Comparison of ENCODE assay signal across 36 cellular contexts in genomic region chr4:2994917-2995316, GRCh38. TPM values are rescaled to one million over a fixed set of nuclear protein-coding genes. Genes with fewer than 3 reads are reported as not detected.
DNase-seq lines count a peak whose midpoint lies in the region; ATAC-seq, FAIRE-seq and TF ChIP-seq lines count a peak whose summit lies in the region.
"Had no signal": no experiment of that assay in that cellular context is flagged by ENCODE, and none has a peak within 500 bp of the region (broad histone marks: within the 10 kb centered on the region; RNA-seq: fewer than 3 reads in every experiment).

No MANE protein-coding gene starts in this region.

- TF ChIP-seq RAD21 in K562 (CRISPR knock-in tag; conservative IDR thresholded peaks at IDR 0.05 in 1 of 2, IDR thresholded peaks at IDR 0.05 in 1 of 2): no peak

- POLR2A ChIA-PET in HEK293 (lab: Yijun Ruan, JAX) (no interaction called here), K562 (lab: Yijun Ruan, JAX) (interaction anchor here (0.6 to 1.6 kb wide), 2 partner anchors 13 to 28 kb away, joined by 3 to 4 read pairs; no protein-coding TSS in a partner anchor)

- H3K4me1 Mint-ChIP-seq in chondrocyte (ENCODE audit: low read depth): no peaks in the 10 kb centered on the region
- no peaks in the 10 kb centered on the region for H3K4me1 Mint-ChIP-seq in activated T-cell treated with anti-CD3 and anti-CD28 coated beads, Interleukin-2, amount 50 U/mL, for 4 hours (ENCODE audit: low read depth)
- H3K4me1 Mint-ChIP-seq: CD14-positive monocyte; CD4-positive, alpha-beta memory T cell; CD4-positive, CD25-positive, alpha-beta regulatory T cell; CD8-positive, alpha-beta memory T cell had no signal

- in situ Hi-C loops in K562 (cut with MboI): no loop called here

- H3K4me2 ChIP-seq in K562 (ENCODE audit: insufficient read depth, low read length): no peak overlapping the region
- H3K4me2 ChIP-seq: A549; BLaER1; BLaER1 treated with 17β-estradiol and CSF1 and Interleukin-3, amounts not matched to agents 10 nM and 100 nM had no signal

- TF ChIP-seq EP300 in K562 (IDR thresholded peaks at IDR 0.05; ENCODE audit: low read length): no peak

- no peak overlapping the region for H3K4me3 ChIP-seq in HEK293 (ENCODE audit: low read depth, low read length)
- H3K4me3 ChIP-seq in K562: no peak overlapping the region
- H3K4me3 ChIP-seq in Peyer's patch: no peak overlapping the region
- H3K4me3 ChIP-seq: A549; BLaER1; BLaER1 treated with 17β-estradiol and CSF1 and Interleukin-3, amounts not matched to agents 10 nM and 100 nM had no signal

- H3K27ac ChIP-seq in HEK293 (ENCODE audit: extremely low read depth, low read depth, low read length): no peak overlapping the region
- no peak overlapping the region for H3K27ac ChIP-seq in K562 (ENCODE audit: extremely low read depth, low read depth, low read length)
- H3K27ac ChIP-seq in Peyer's patch: no peak overlapping the region
- H3K27ac ChIP-seq: 22Rv1; A549; BLaER1; BLaER1 treated with 17β-estradiol and CSF1 and Interleukin-3, amounts not matched to agents 10 nM and 100 nM; C4-2B had no signal

- intact Hi-C loops in K562 (cut with micrococcal nuclease): no loop called here

- peak overlapping the region; percentile 27 for H3K27ac Mint-ChIP-seq in chondrocyte (ENCODE audit: unreplicated experiment)
- H3K27ac Mint-ChIP-seq: B cell; CD14-positive monocyte; CD4-positive, alpha-beta memory T cell; CD4-positive, alpha-beta T cell; CD8-positive, alpha-beta T cell had no signal

- H3K4me1 ChIP-seq in HEK293 (ENCODE audit: control insufficient read depth, insufficient read depth, low read length): no peaks in the 10 kb centered on the region
- no peaks in the 10 kb centered on the region for H3K4me1 ChIP-seq in K562 (replicated peaks in 1 of 2; ENCODE audit: control insufficient read depth in 2 of 2, insufficient read depth in 2 of 2, low read length in 2 of 2)
- no peaks in the 10 kb centered on the region for H3K4me1 ChIP-seq in Peyer's patch
- H3K4me1 ChIP-seq: A549; BE2C; BLaER1; BLaER1 treated with 17β-estradiol and CSF1 and Interleukin-3, amounts not matched to agents 10 nM and 100 nM; Caco-2 had no signal

- no peaks in the 10 kb centered on the region for H3K9me1 ChIP-seq in K562 (ENCODE audit: control insufficient read depth, insufficient read depth, low read length)

- no peak for TF ChIP-seq POLR2A in GM12892 (IDR thresholded peaks at IDR 0.05; ENCODE audit: low read depth, low read length)
- TF ChIP-seq POLR2A in K562 (conservative IDR thresholded peaks at IDR 0.05): no peak
- TF ChIP-seq POLR2A in Peyer's patch (IDR thresholded peaks at IDR 0.05): no peak

- H3K9me3 ChIP-seq in HEK293 (ENCODE audit: control insufficient read depth, insufficient read depth, low read depth, low read length) (no peaks in the 10 kb centered on the region), K562 (replicated peaks; ENCODE audit: control insufficient read depth, insufficient read depth, low read depth, low read length) (no peaks in the 10 kb centered on the region), Peyer's patch (no peaks in the 10 kb centered on the region)
- H3K9me3 ChIP-seq: A549; BE2C; BLaER1; BLaER1 treated with 17β-estradiol and CSF1 and Interleukin-3, amounts not matched to agents 10 nM and 100 nM; Caco-2 had no signal

- BruUV-seq in K562 (replicated peaks; lab: Mats Ljungman, UMichigan): no TSS peak

- FAIRE-seq in GM12892 (lab: Jason Lieb, UNC): peak; percentile 27
- FAIRE-seq in K562 (lab: Jason Lieb, UNC): no peak
- FAIRE-seq: A204.1, A549, D721Med had no signal

- DNase-seq in GM12892 (ENCODE audit: insufficient read length) (no peak), K562 (ENCODE audit: extremely low read depth in 1 of 4, low spot score in 3 of 4) (no peak), chondrocyte (ENCODE audit: low spot score) (no peak), EL (no peak), Peyer's patch (no peak), glomerular visceral epithelial cell (ENCODE audit: extremely low spot score) (no peak)
- no peak for DNase-seq in activated T-cell treated with anti-CD3 and anti-CD28 coated beads, Interleukin-2, amount 50 U/mL, for 4 hours
- DNase-seq: 8988T; ACHN; AML-193; BE2C; C1 segment of cervical spinal cord; Caco-2; Calu3; CD4-positive, alpha-beta memory T cell; CD4-positive, alpha-beta T cell; CD4-positive, CD25-positive, alpha-beta regulatory T cell; CD8-positive, alpha-beta memory T cell; CD8-positive, alpha-beta T cell; COR-L47; DMS 273 treated with DMSO at 0.1 percent for 48 hours; DMS153; DMS53; DMS79; DMS79 treated with DMSO at 0.1 percent for 48 hours; DND-41 had no signal

- H3K36me3 Mint-ChIP-seq in chondrocyte (ENCODE audit: low read depth): peaks cover 1% of the 10 kb centered on the region
- H3K36me3 Mint-ChIP-seq in activated T-cell treated with anti-CD3 and anti-CD28 coated beads, Interleukin-2, amount 50 U/mL, for 4 hours (ENCODE audit: insufficient read depth): no peaks in the 10 kb centered on the region
- H3K36me3 Mint-ChIP-seq: CD14-positive monocyte; CD4-positive, alpha-beta memory T cell; CD4-positive, CD25-positive, alpha-beta regulatory T cell; CD8-positive, alpha-beta memory T cell; CD8-positive, alpha-beta T cell had no signal

- no peak for TF ChIP-seq CTCF in HEK293 (tag by site-specific recombination; IDR thresholded peaks at IDR 0.05)
- TF ChIP-seq CTCF in K562 (IDR thresholded peaks at IDR 0.05 in 2 of 3, conservative IDR thresholded peaks at IDR 0.05 in 1 of 3; ENCODE audit: insufficient read depth in 2 of 3, low read depth in 1 of 3, low read length in 3 of 3): no peak
- no peak for TF ChIP-seq CTCF in chondrocyte (IDR thresholded peaks at IDR 0.05)
- no peak for TF ChIP-seq CTCF in Peyer's patch (IDR thresholded peaks at IDR 0.05)

- CTCF ChIA-PET in HEK293 (lab: Yijun Ruan, JAX) (interaction anchor here (0.6 kb wide), 1 partner anchor 104 kb away, joined by 3 read pairs; no protein-coding TSS in a partner anchor), K562 (lab: Yijun Ruan, JAX; ENCODE audit: low intra/inter-chr PET ratio) (no interaction called here)

- ATAC-seq in K562: no peak
- no peak for ATAC-seq in activated T-cell treated with anti-CD3 and anti-CD28 coated beads, Interleukin-2, amount 50 U/mL, for 4 hours
- ATAC-seq: A549; CD8-positive, alpha-beta T cell had no signal

- H3K4me3 Mint-ChIP-seq in chondrocyte (ENCODE audit: unreplicated experiment): no peak overlapping the region
- no peak overlapping the region for H3K4me3 Mint-ChIP-seq in activated T-cell treated with anti-CD3 and anti-CD28 coated beads, Interleukin-2, amount 50 U/mL, for 4 hours
- H3K4me3 Mint-ChIP-seq: B cell; CD14-positive monocyte; CD4-positive, alpha-beta memory T cell; CD4-positive, alpha-beta T cell; CD4-positive, CD25-positive, alpha-beta regulatory T cell; CD8-positive, alpha-beta memory T cell; CD8-positive, alpha-beta T cell had no signal

- no peaks in the 10 kb centered on the region for H3K27me3 Mint-ChIP-seq in chondrocyte (ENCODE audit: low read depth)
- peaks cover 2% of the 10 kb centered on the region for H3K27me3 Mint-ChIP-seq in activated T-cell treated with anti-CD3 and anti-CD28 coated beads, Interleukin-2, amount 50 U/mL, for 4 hours (ENCODE audit: low read depth)
- H3K27me3 Mint-ChIP-seq: B cell; CD4-positive, alpha-beta T cell had no signal

- H3K36me3 ChIP-seq in HEK293 (ENCODE audit: control insufficient read depth in 2 of 2, insufficient read depth in 1 of 2, low read length in 2 of 2) (no peaks in the 10 kb centered on the region), K562 (ENCODE audit: control insufficient read depth, insufficient read depth, low read length) (no peaks in the 10 kb centered on the region), Peyer's patch (no peaks in the 10 kb centered on the region)
- H3K36me3 ChIP-seq: BE2C; BLaER1; BLaER1 treated with 17β-estradiol and CSF1 and Interleukin-3, amounts not matched to agents 10 nM and 100 nM had no signal

- peaks cover 15 to 29% of the 10 kb centered on the region in 2 experiments for H3K27me3 ChIP-seq in K562 (ENCODE audit: control insufficient read depth in 2 of 2, insufficient read depth in 2 of 2, low read length in 2 of 2)
- H3K27me3 ChIP-seq in Peyer's patch: no peaks in the 10 kb centered on the region
- H3K27me3 ChIP-seq: BE2C; BLaER1; BLaER1 treated with 17β-estradiol and CSF1 and Interleukin-3, amounts not matched to agents 10 nM and 100 nM had no signal

- H3K79me2 ChIP-seq in K562 (ENCODE audit: control insufficient read depth, insufficient read depth, low read length): no peaks in the 10 kb centered on the region

- H4K20me1 ChIP-seq in K562 (replicated peaks; ENCODE audit: control insufficient read depth, insufficient read depth, low read length): no peaks in the 10 kb centered on the region
- H4K20me1 ChIP-seq: BLaER1; BLaER1 treated with 17β-estradiol and CSF1 and Interleukin-3, amounts not matched to agents 10 nM and 100 nM had no signal

- no peak overlapping the region for H2AFZ ChIP-seq in K562 (ENCODE audit: low read depth, low read length)

- H3K9ac ChIP-seq in K562 (ENCODE audit: insufficient read depth in 1 of 2, low read depth in 2 of 2, low read length in 2 of 2): no peak overlapping the region
- H3K9ac ChIP-seq: BLaER1; BLaER1 treated with 17β-estradiol and CSF1 and Interleukin-3, amounts not matched to agents 10 nM and 100 nM had no signal

- no peaks in the 10 kb centered on the region for H3K9me3 Mint-ChIP-seq in chondrocyte (ENCODE audit: low read depth)
- H3K9me3 Mint-ChIP-seq in activated T-cell treated with anti-CD3 and anti-CD28 coated beads, Interleukin-2, amount 50 U/mL, for 4 hours: no peaks in the 10 kb centered on the region
- H3K9me3 Mint-ChIP-seq: CD14-positive monocyte; CD4-positive, alpha-beta memory T cell; CD4-positive, alpha-beta T cell; CD4-positive, CD25-positive, alpha-beta regulatory T cell; CD8-positive, alpha-beta memory T cell; CD8-positive, alpha-beta T cell had no signal

- WGBS in K562 (ENCODE audit: insufficient coverage, low coverage, missing lambda C conversion rate): 49% methylated on average over 4 of the region's 4 CpGs

RNA-seq across cellular contexts. Expression of gene GRK4, which starts 31.5 kb away (rescaled TPM):
- 3.7 TPM for polyA plus RNA-seq in GM12892 (2012; ENCODE audit: missing spikeins)
- 7.9 and 8.5 TPM in 2 replicates for total RNA-seq in K562 (2011; cell fraction: chromatin; rRNA removed; ENCODE audit: low replicate concordance)
- total RNA-seq in K562 (2011; cell fraction: nucleolus; rRNA removed): 6.2 and 7.8 TPM in 2 replicates
- total RNA-seq in K562 (2011; cell fraction: nucleoplasm; rRNA removed): 7.3 and 8.0 TPM in 2 replicates
- total RNA-seq in K562 (2014; rRNA removed) (2.5 and 3.1 TPM in 2 replicates), K562 (2014; rRNA removed; fragmentation: Illumina TruSeq; extraction: Trizol) (4.5 and 4.6 TPM in 2 replicates), K562 (2015; rRNA removed; fragmentation: Illumina TruSeq; extraction: Trizol) (3.3 and 3.6 TPM in 2 replicates), K562 (2021) (4.8 and 4.9 TPM in 2 replicates), chondrocyte (12.0 to 13.4 TPM (median 12.8 TPM) in 3 replicates), Peyer's patch (10 to 100 TPM in 1 of 4 donors, 1 to 10 TPM in 2, under 1 TPM in 1; 0.95 to 17.3 (median 1.5) TPM)
- polyA plus RNA-seq in K562 (2011; rRNA removed) (3.3 and 4.0 TPM in 2 replicates), K562 (2014; fragmentation: Illumina TruSeq; extraction: Trizol) (2.6 and 3.0 TPM in 2 replicates), K562 (2014; fragmentation: Nextera tagmentation; extraction: Ambion mirVana) (1 to 10 TPM; 1.1 to 1.2 TPM), K562 (2014; rRNA removed) (2.6 and 2.9 TPM in 2 replicates)
- 2.0 and 3.8 TPM in 2 replicates for polyA plus RNA-seq in K562 (2011; cell fraction: cytosol; rRNA removed)
- polyA plus RNA-seq in K562 (2011; cell fraction: nucleus; rRNA removed): 2.5 and 2.9 TPM in 2 replicates
- 3.1 and 3.7 TPM in 2 replicates for polyA plus RNA-seq in K562 (2012)
- polyA minus RNA-seq in K562 (2011; rRNA and poly(A)+ RNA removed): 3.0 and 3.2 TPM in 2 replicates
- 2.3 and 2.4 TPM in 2 replicates for polyA minus RNA-seq in K562 (2011; cell fraction: cytosol; rRNA and poly(A)+ RNA removed)
- polyA minus RNA-seq in K562 (2011; cell fraction: nucleus; rRNA and poly(A)+ RNA removed): 1.9 and 3.2 TPM in 2 replicates
- 1 to 10 TPM; 2.7 to 3.0 (median 2.9) TPM for total RNA-seq in activated T-cell treated with anti-CD3 and anti-CD28 coated beads, Interleukin-2, amount 50 U/mL, for 4 hours

RNA-seq across cellular contexts. Expression of gene NOP14, which starts 31.7 kb away (rescaled TPM):
- 36.9 TPM for polyA plus RNA-seq in GM12892 (2012; ENCODE audit: missing spikeins)
- 31.1 and 38.1 TPM in 2 replicates for total RNA-seq in K562 (2011; cell fraction: chromatin; rRNA removed; ENCODE audit: low replicate concordance)
- 16.3 and 18.0 TPM in 2 replicates for total RNA-seq in K562 (2011; cell fraction: nucleolus; rRNA removed)
- total RNA-seq in K562 (2011; cell fraction: nucleoplasm; rRNA removed): 15.6 and 17.2 TPM in 2 replicates
- 50.9 and 56.1 TPM in 2 replicates for total RNA-seq in K562 (2014; rRNA removed)
- total RNA-seq in K562 (2014; rRNA removed; fragmentation: Illumina TruSeq; extraction: Trizol): 53.8 and 55.0 TPM in 2 replicates
- total RNA-seq in K562 (2015; rRNA removed; fragmentation: Illumina TruSeq; extraction: Trizol): 61.1 and 61.7 TPM in 2 replicates
- 69.8 and 76.0 TPM in 2 replicates for total RNA-seq in K562 (2021)
- polyA plus RNA-seq in K562 (2011; rRNA removed): 13.4 and 15.2 TPM in 2 replicates
- 9.5 and 9.6 TPM in 2 replicates for polyA plus RNA-seq in K562 (2011; cell fraction: cytosol; rRNA removed)
- 22.6 and 28.3 TPM in 2 replicates for polyA plus RNA-seq in K562 (2011; cell fraction: nucleus; rRNA removed)
- polyA plus RNA-seq in K562 (2012): 43.6 and 52.5 TPM in 2 replicates
- 62.1 and 62.4 TPM in 2 replicates for polyA plus RNA-seq in K562 (2014; fragmentation: Illumina TruSeq; extraction: Trizol)
- 10 to 100 TPM; 12.7 to 12.9 TPM for polyA plus RNA-seq in K562 (2014; fragmentation: Nextera tagmentation; extraction: Ambion mirVana)
- polyA plus RNA-seq in K562 (2014; rRNA removed): 30.1 and 33.3 TPM in 2 replicates
- 32.6 and 36.6 TPM in 2 replicates for polyA minus RNA-seq in K562 (2011; rRNA and poly(A)+ RNA removed)
- polyA minus RNA-seq in K562 (2011; cell fraction: cytosol; rRNA and poly(A)+ RNA removed): 25.7 and 27.8 TPM in 2 replicates
- 11.3 and 11.9 TPM in 2 replicates for polyA minus RNA-seq in K562 (2011; cell fraction: nucleus; rRNA and poly(A)+ RNA removed)
- total RNA-seq in chondrocyte: 22.2 to 23.9 TPM (median 22.7 TPM) in 3 replicates
- 100 to 1,000 TPM; 165 to 187 (median 179) TPM for total RNA-seq in activated T-cell treated with anti-CD3 and anti-CD28 coated beads, Interleukin-2, amount 50 U/mL, for 4 hours
- 10 to 100 TPM; 13.0 to 76.7 (median 18.6) TPM for total RNA-seq in Peyer's patch
